ENCODE assay signal across 8 cellular contexts in the genomic region with DNA sequence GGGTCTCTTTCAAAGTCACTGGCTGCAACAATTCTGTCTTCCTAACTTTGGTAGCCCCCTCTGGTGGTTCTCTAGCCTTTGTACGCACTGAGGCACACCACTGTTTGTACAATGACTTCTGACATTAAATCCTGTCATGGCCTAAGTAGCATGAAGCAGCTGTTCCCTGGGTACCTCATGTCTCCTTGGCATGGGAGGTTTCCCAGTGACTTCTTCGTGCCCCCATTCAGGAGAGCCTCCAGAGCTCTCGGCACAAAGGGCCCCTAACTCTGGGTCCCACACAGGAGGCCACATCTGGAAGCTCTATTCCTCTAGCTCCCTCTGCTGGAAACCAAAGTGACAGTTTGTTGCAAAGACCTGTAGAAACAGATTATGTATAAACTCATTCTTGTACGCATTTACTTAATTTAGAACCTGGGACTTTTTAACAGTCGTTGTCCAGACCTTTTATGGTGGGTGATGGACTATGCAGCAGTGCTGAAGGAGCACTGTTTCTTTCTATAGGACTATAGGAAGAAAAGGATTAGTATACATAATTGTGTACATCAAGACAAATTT. TPM values are rescaled to one million over a fixed set of nuclear protein-coding genes. Genes with fewer than 3 reads are reported as not detected.
A peak's percentile ranks its signal among the peaks of the same experiment; 100 is the strongest.
DNase-seq lines count a peak whose midpoint lies in the region; ATAC-seq and TF ChIP-seq lines count a peak whose summit lies in the region.

No MANE protein-coding gene starts in this region.

- H3K9me3 ChIP-seq in esophagus muscularis mucosa = no peaks in the 10 kb centered on the region

- 23% methylated on average over 5 of the region's 5 CpGs for WGBS in esophagus muscularis mucosa

- TF ChIP-seq CTCF in GM20000 (IDR thresholded peaks at IDR 0.05; ENCODE audit: extremely low read depth, missing control alignments) = peak; percentile 53
- TF ChIP-seq CTCF in esophagus muscularis mucosa (IDR thresholded peaks at IDR 0.05) = peak; percentile 50 to 57 (median 53)

- DNase-seq in DMS79 treated with DMSO at 0.1 percent for 48 hours (lab: John Stamatoyannopoulos, UW) (peak; percentile 26), GM20000 (ENCODE audit: low spot score) (peak; percentile 66), NCI-H446 treated with DMSO at 0.1 percent for 48 hours (lab: John Stamatoyannopoulos, UW) (peak; percentile 42), esophagus muscularis mucosa (ENCODE audit: extremely low spot score) (no peak), naive B cell (peak; percentile 62), occipital lobe (lab: John Stamatoyannopoulos, UW) (no peak)
- DNase-seq in activated CD4-positive, alpha-beta T cell treated with anti-CD3 and anti-CD28 coated beads, Interleukin-2, amount 10 ng/mL, durations not matched to agents 7 days and 5 days = peak; percentile 64

- H3K27ac ChIP-seq in esophagus muscularis mucosa (replicated peaks in 1 of 4) = no peak overlapping the region

- intact Hi-C loops in esophagus muscularis mucosa (cut with DNase I) = no loop called here

- TF ChIP-seq EP300 in esophagus muscularis mucosa (IDR thresholded peaks at IDR 0.05) = no peak

- POLR2A ChIA-PET in activated CD4-positive, alpha-beta T cell treated with anti-CD3 and anti-CD28 coated beads, Interleukin-2, amount 10 ng/mL, durations not matched to agents 7 days and 5 days (lab: Charles Lee) = interaction anchor here (0.6 to 1.2 kb wide), 2 partner anchors 132 to 938 kb away, joined by 3 read pairs; no protein-coding TSS in a partner anchor

- CTCF ChIA-PET in activated CD4-positive, alpha-beta T cell treated with anti-CD3 and anti-CD28 coated beads, Interleukin-2, amount 10 ng/mL, durations not matched to agents 7 days and 5 days (lab: Charles Lee) = interaction anchor here (0.8 to 2.7 kb wide), 13 partner anchors 9 to 511 kb away, joined by 3 to 20 read pairs (median 4); partner anchors contain the start of genes EDEM3, SWT1 and TRMT1L

- ATAC-seq in HG03460 (IDR thresholded peaks at IDR 0.05; ENCODE audit: unreplicated experiment) (peak; percentile 86), naive B cell (ENCODE audit: low read depth in 2 of 2) (peak; percentile 87 to 90)

- peaks cover 0 to 61% (median 23%) of the 10 kb centered on the region in 4 donors for H3K36me3 ChIP-seq in esophagus muscularis mucosa

- peak overlapping the region; percentile 19 for H3K27ac Mint-ChIP-seq in activated CD4-positive, alpha-beta T cell treated with anti-CD3 and anti-CD28 coated beads, Interleukin-2, amount 10 ng/mL, durations not matched to agents 7 days and 5 days
- H3K27ac Mint-ChIP-seq in naive B cell = peak overlapping the region in 3 of 6 donors; percentile 38 to 75 (median 56)

- no peaks in the 10 kb centered on the region for H3K9me3 Mint-ChIP-seq in activated CD4-positive, alpha-beta T cell treated with anti-CD3 and anti-CD28 coated beads, Interleukin-2, amount 10 ng/mL, durations not matched to agents 7 days and 5 days
- H3K9me3 Mint-ChIP-seq in naive B cell = no peaks in the 10 kb centered on the region

- H3K4me1 Mint-ChIP-seq in activated CD4-positive, alpha-beta T cell treated with anti-CD3 and anti-CD28 coated beads, Interleukin-2, amount 10 ng/mL, durations not matched to agents 7 days and 5 days = peaks cover 13% of the 10 kb centered on the region
- peaks cover 5 to 9% (median 9%) of the 10 kb centered on the region in 3 donors for H3K4me1 Mint-ChIP-seq in naive B cell

- H3K4me1 ChIP-seq in esophagus muscularis mucosa = peaks cover 0 to 11% (median 0%) of the 10 kb centered on the region in 4 donors

- H3K4me3 ChIP-seq in esophagus muscularis mucosa = no peak overlapping the region

- peaks cover 3% of the 10 kb centered on the region for H3K36me3 Mint-ChIP-seq in activated CD4-positive, alpha-beta T cell treated with anti-CD3 and anti-CD28 coated beads, Interleukin-2, amount 10 ng/mL, durations not matched to agents 7 days and 5 days (ENCODE audit: low read depth)
- peaks cover 6 to 13% of the 10 kb centered on the region in 2 donors for H3K36me3 Mint-ChIP-seq in naive B cell

- no peaks in the 10 kb centered on the region for H3K27me3 Mint-ChIP-seq in activated CD4-positive, alpha-beta T cell treated with anti-CD3 and anti-CD28 coated beads, Interleukin-2, amount 10 ng/mL, durations not matched to agents 7 days and 5 days
- no peaks in the 10 kb centered on the region for H3K27me3 Mint-ChIP-seq in naive B cell

- no peak overlapping the region for H3K4me3 Mint-ChIP-seq in activated CD4-positive, alpha-beta T cell treated with anti-CD3 and anti-CD28 coated beads, Interleukin-2, amount 10 ng/mL, durations not matched to agents 7 days and 5 days
- peak overlapping the region in 4 of 8 donors; percentile 32 to 61 (median 56) for H3K4me3 Mint-ChIP-seq in naive B cell

- no peaks in the 10 kb centered on the region for H3K27me3 ChIP-seq in esophagus muscularis mucosa

- TF ChIP-seq POLR2A in esophagus muscularis mucosa (IDR thresholded peaks at IDR 0.05; ENCODE audit: low read depth) = no peak

RNA-seq across cellular contexts. Expression of gene SWT1, which starts 13.4 kb away (rescaled TPM):
- total RNA-seq in activated CD4-positive, alpha-beta T cell treated with anti-CD3 and anti-CD28 coated beads, Interleukin-2, amount 10 ng/mL, durations not matched to agents 7 days and 5 days = 1 to 10 TPM; 3.7 to 3.9 TPM
- total RNA-seq in esophagus muscularis mucosa = 1 to 10 TPM; 5.8 to 9.6 (median 6.3) TPM
- 1 to 10 TPM; 4.0 to 6.8 (median 5.3) TPM for polyA plus RNA-seq in naive B cell (ENCODE audit: low read depth in 6 of 6)
- 61.3 TPM for total RNA-seq in occipital lobe

RNA-seq across cellular contexts. Expression of gene TRMT1L, which starts 13.6 kb away (rescaled TPM):
- total RNA-seq in activated CD4-positive, alpha-beta T cell treated with anti-CD3 and anti-CD28 coated beads, Interleukin-2, amount 10 ng/mL, durations not matched to agents 7 days and 5 days = 10 to 100 TPM; 20.3 to 21.1 TPM
- total RNA-seq in esophagus muscularis mucosa (10 to 100 TPM; 11.9 to 16.6 (median 15.3) TPM), occipital lobe (20.6 TPM)
- polyA plus RNA-seq in naive B cell (ENCODE audit: low read depth in 6 of 6) = 10 to 100 TPM; 15.6 to 31.8 (median 22.9) TPM

Comparison
In these comparisons a context has a peak if more than half of its experiments do, and no peak if none do; other contexts are left out.
1. DNase-seq: peak in DMS79 treated with DMSO at 0.1 percent for 48 hours (single experiment), GM20000 (single experiment), NCI-H446 treated with DMSO at 0.1 percent for 48 hours (single experiment), activated CD4-positive, alpha-beta T cell treated with anti-CD3 and anti-CD28 coated beads, Interleukin-2, amount 10 ng/mL, durations not matched to agents 7 days and 5 days (single experiment) and naive B cell (single experiment); none in esophagus muscularis mucosa (single experiment) and occipital lobe (single experiment).